In genomic region chr19:54644056-54644455, GRCh38 we compare ENCODE assay signal across 1 cellular context.
TF ChIP-seq lines count a peak whose summit lies in the region.

No MANE protein-coding gene starts in this region.

TF ChIP-seq in A549, 52 proteins besides CTCF, POLR2A, EP300 and RAD21 (continued from another document):
- no peak for TF ChIP-seq USF2 (IDR thresholded peaks at IDR 0.05)
- no peak for TF ChIP-seq JUN (IDR thresholded peaks at IDR 0.05)
- TF ChIP-seq ESRRA (IDR thresholded peaks at IDR 0.05; ENCODE audit: borderline replicate concordance, low read length), result no peak
- TF ChIP-seq GATA3 (IDR thresholded peaks at IDR 0.05; ENCODE audit: borderline replicate concordance), result no peak
- TF ChIP-seq RCOR1 (IDR thresholded peaks at IDR 0.05; ENCODE audit: low read depth, low read length), result no peak
- no peak for TF ChIP-seq HOXA7 (CRISPR knock-in tag; IDR thresholded peaks at IDR 0.05)
- TF ChIP-seq FOSB (CRISPR knock-in tag; IDR thresholded peaks at IDR 0.05), result no peak
- TF ChIP-seq CHD4 (IDR thresholded peaks at IDR 0.05; ENCODE audit: borderline replicate concordance), result no peak
- TF ChIP-seq SMC3 (IDR thresholded peaks at IDR 0.05), result no peak
- TF ChIP-seq E2F6 (IDR thresholded peaks at IDR 0.05; ENCODE audit: borderline replicate concordance, low read depth), result no peak
- TF ChIP-seq EHF (CRISPR knock-in tag; IDR thresholded peaks at IDR 0.05), result no peak
- no peak for TF ChIP-seq MAFK (IDR thresholded peaks at IDR 0.05; ENCODE audit: partially characterized antibody)
- TF ChIP-seq BHLHE40 (IDR thresholded peaks at IDR 0.05; ENCODE audit: low read depth, low read length), result no peak
- TF ChIP-seq POLR2AphosphoS2 (conservative IDR thresholded peaks at IDR 0.05; ENCODE audit: low read length), result no peak
